In genomic region chr14:54135804-54136280, GRCh38 we compare ENCODE assay signal across 1 cellular context.
A peak's percentile ranks its signal among the peaks of the same experiment; 100 is the strongest.
TF ChIP-seq lines count a peak whose summit lies in the region.

No MANE protein-coding gene starts in this region.

TF ChIP-seq in HepG2, 621 proteins besides CTCF, POLR2A, EP300 and RAD21 (continued from another document and continues in another):
- TF ChIP-seq FOXA1 (IDR thresholded peaks at IDR 0.05) (no peak), FOXA1 (CRISPR knock-in tag; IDR thresholded peaks at IDR 0.05) (peak; percentile 95), SKIL (CRISPR knock-in tag; IDR thresholded peaks at IDR 0.05; ENCODE audit: borderline replicate concordance) (peak; percentile 86; the same call in 1 of the 2 replicates), ZSCAN29 (CRISPR knock-in tag; conservative IDR thresholded peaks at IDR 0.05) (peak; percentile 52; the same call in 1 of the 2 replicates), NR2F6 (IDR thresholded peaks at IDR 0.05) (peak; percentile 91), NR2F6 (CRISPR knock-in tag; IDR thresholded peaks at IDR 0.05) (peak; percentile 95), NR0B2 (CRISPR knock-in tag; IDR thresholded peaks at IDR 0.05) (no peak), ZNF644 (CRISPR knock-in tag; IDR thresholded peaks at IDR 0.05; ENCODE audit: low read depth) (peak; percentile 86), RBAK (CRISPR knock-in tag; IDR thresholded peaks at IDR 0.05) (no peak), ZSCAN12 (CRISPR knock-in tag; IDR thresholded peaks at IDR 0.05) (no peak), ZNF776 (CRISPR knock-in tag; IDR thresholded peaks at IDR 0.05) (no peak), HOXA9 (CRISPR knock-in tag; IDR thresholded peaks at IDR 0.05; ENCODE audit: borderline replicate concordance) (no peak), YY1 (IDR thresholded peaks at IDR 0.05; ENCODE audit: insufficient read depth, insufficient replicate concordance, low read depth, low read length) (no peak), DR1 (CRISPR knock-in tag; IDR thresholded peaks at IDR 0.05) (no peak), ZNF720 (CRISPR knock-in tag; IDR thresholded peaks at IDR 0.05) (no peak), ATF5 (CRISPR knock-in tag; IDR thresholded peaks at IDR 0.05; ENCODE audit: low read depth) (no peak), MLX (CRISPR knock-in tag; IDR thresholded peaks at IDR 0.05) (peak; percentile 47; the same call in 1 of the 2 replicates), SATB2 (CRISPR knock-in tag; IDR thresholded peaks at IDR 0.05) (0 out of 2 replicates have a peak, but pooled peaks have one; percentile 57), ZSCAN20 (CRISPR knock-in tag; IDR thresholded peaks at IDR 0.05; ENCODE audit: borderline replicate concordance) (no peak), SMARCC2 (IDR thresholded peaks at IDR 0.05) (no peak), ZNF777 (CRISPR knock-in tag; IDR thresholded peaks at IDR 0.05) (no peak), ZIK1 (CRISPR knock-in tag; IDR thresholded peaks at IDR 0.05; ENCODE audit: borderline replicate concordance, low read depth) (no peak), MIER2 (CRISPR knock-in tag; IDR thresholded peaks at IDR 0.05) (no peak), GATAD1 (CRISPR knock-in tag; IDR thresholded peaks at IDR 0.05) (peak; percentile 59; the same call in 1 of the 2 replicates), GPN1 (CRISPR knock-in tag; IDR thresholded peaks at IDR 0.05; ENCODE audit: borderline replicate concordance) (no peak), ZFP37 (CRISPR knock-in tag; IDR thresholded peaks at IDR 0.05; ENCODE audit: borderline replicate concordance) (no peak), ZNF530 (CRISPR knock-in tag; IDR thresholded peaks at IDR 0.05; ENCODE audit: low read depth) (no peak), ZBTB2 (CRISPR knock-in tag; IDR thresholded peaks at IDR 0.05; ENCODE audit: low read depth) (no peak), NCOR1 (IDR thresholded peaks at IDR 0.05; ENCODE audit: borderline replicate concordance, low read length) (peak; percentile 68; the same call in 1 of the 2 replicates), BCL6 (CRISPR knock-in tag; IDR thresholded peaks at IDR 0.05) (peak; percentile 92), RFXANK (CRISPR knock-in tag; IDR thresholded peaks at IDR 0.05) (no peak), JDP2 (CRISPR knock-in tag; IDR thresholded peaks at IDR 0.05; ENCODE audit: borderline replicate concordance) (no peak), TRIM24 (CRISPR knock-in tag; IDR thresholded peaks at IDR 0.05) (no peak), ZBTB44 (CRISPR knock-in tag; IDR thresholded peaks at IDR 0.05) (no peak), REPIN1 (CRISPR knock-in tag; IDR thresholded peaks at IDR 0.05; ENCODE audit: borderline replicate concordance, low read depth) (peak; percentile 57; the same call in 1 of the 2 replicates), KLF16 (CRISPR knock-in tag; IDR thresholded peaks at IDR 0.05) (peak in 1 of 2 experiments; percentile 73; a peak in 1 of 4 replicates), ELF1 (CRISPR knock-in tag; IDR thresholded peaks at IDR 0.05) (peak; percentile 54; the same call in 1 of the 2 replicates), MTERF4 (CRISPR knock-in tag; IDR thresholded peaks at IDR 0.05) (no peak), RBFOX2 (IDR thresholded peaks at IDR 0.05; ENCODE audit: low read depth, low read length) (no peak), PTBP1 (IDR thresholded peaks at IDR 0.05; ENCODE audit: low read depth, low read length, poor library complexity, severe bottlenecking) (no peak), GTF2F1 (IDR thresholded peaks at IDR 0.05; ENCODE audit: low read length) (no peak), IKZF1 (IDR thresholded peaks at IDR 0.05) (no peak), RFX5 (IDR thresholded peaks at IDR 0.05; ENCODE audit: low read depth, low read length) (no peak), HMG20A (CRISPR knock-in tag; IDR thresholded peaks at IDR 0.05; ENCODE audit: borderline replicate concordance) (peak; percentile 95; the same call in 1 of the 2 replicates), AFF4 (CRISPR knock-in tag; IDR thresholded peaks at IDR 0.05) (peak; percentile 89), POGK (CRISPR knock-in tag; conservative IDR thresholded peaks at IDR 0.05) (no peak), ZNF83 (CRISPR knock-in tag; IDR thresholded peaks at IDR 0.05; ENCODE audit: borderline replicate concordance) (no peak), ZBTB3 (CRISPR knock-in tag; IDR thresholded peaks at IDR 0.05; ENCODE audit: borderline replicate concordance, low read depth) (no peak), ZNF329 (CRISPR knock-in tag; IDR thresholded peaks at IDR 0.05; ENCODE audit: low read depth) (no peak), PHF21A (CRISPR knock-in tag; IDR thresholded peaks at IDR 0.05) (peak; percentile 73), ZNF710 (CRISPR knock-in tag; IDR thresholded peaks at IDR 0.05; ENCODE audit: borderline replicate concordance) (peak; percentile 95), ATRX (CRISPR knock-in tag; IDR thresholded peaks at IDR 0.05; ENCODE audit: borderline replicate concordance) (no peak), SOX6 (IDR thresholded peaks at IDR 0.05) (no peak), SOX6 (CRISPR knock-in tag; IDR thresholded peaks at IDR 0.05) (peak; percentile 97), MAZ (IDR thresholded peaks at IDR 0.05; ENCODE audit: borderline replicate concordance, low read depth, low read length) (no peak), MAZ (CRISPR knock-in tag; IDR thresholded peaks at IDR 0.05; ENCODE audit: low read depth) (no peak)
